18 cellular contexts compared by ENCODE assay signal in genomic region chr1:9782116-9782751, GRCh38.
"Had no signal": no experiment of that assay in that cellular context is flagged by ENCODE, and none has a peak within 500 bp of the region (broad histone marks: within the 10 kb centered on the region; RNA-seq: fewer than 3 reads in every experiment).

No MANE protein-coding gene starts in this region.

- H3K4me2 ChIP-seq: smooth muscle cell had no signal

- DNase-seq: activated CD4-positive, alpha-beta T cell treated with anti-CD3 and anti-CD28 coated beads for 36 hours; activated CD4-positive, alpha-beta T cell treated with anti-CD3 and anti-CD28 coated beads, Interleukin-2, amount 50 U/mL, for 4 hours; activated CD8-positive, alpha-beta memory T cell treated with anti-CD3 and anti-CD28 coated beads for 24 hours; activated CD8-positive, alpha-beta memory T cell treated with anti-CD3 and anti-CD28 coated beads, Interleukin-2, amount 50 U/mL, for 4 hours; activated T-cell treated with anti-CD3 and anti-CD28 coated beads, Interleukin-2, amount 50 U/mL, for 24 hours; adrenal gland; brain microvascular endothelial cell; naive thymus-derived CD4-positive, alpha-beta T cell; occipital lobe; stimulated activated CD4-positive, alpha-beta T cell treated with anti-CD3 and anti-CD28 coated beads, Interleukin-15, amount 100 ng/mL, for 24 hours; trophoblast cell had no signal

- H3K36me3 ChIP-seq: adrenal gland, ascending aorta, brain microvascular endothelial cell, vagina had no signal

- H3K4me3 ChIP-seq: adrenal gland, ascending aorta, lung, smooth muscle cell, vagina had no signal

- H3K9me3 ChIP-seq: adrenal gland, ascending aorta, vagina had no signal

- ATAC-seq: activated CD4-positive, alpha-beta T cell treated with anti-CD3 and anti-CD28 coated beads for 36 hours; activated T-helper 17 cell treated with anti-CD3 and anti-CD28 coated beads, Interleukin-2, amount 50 U/mL, for 72 hours; foreskin keratinocyte; naive thymus-derived CD4-positive, alpha-beta T cell; sciatic nerve had no signal

- H3K27ac ChIP-seq: adrenal gland, ascending aorta, brain microvascular endothelial cell, foreskin keratinocyte, vagina had no signal

- H3K27me3 ChIP-seq: adrenal gland, ascending aorta, brain microvascular endothelial cell, foreskin keratinocyte, vagina had no signal

- H3K4me1 ChIP-seq: adrenal gland, ascending aorta had no signal
